18 cellular contexts compared by ENCODE assay signal in the genomic region with DNA sequence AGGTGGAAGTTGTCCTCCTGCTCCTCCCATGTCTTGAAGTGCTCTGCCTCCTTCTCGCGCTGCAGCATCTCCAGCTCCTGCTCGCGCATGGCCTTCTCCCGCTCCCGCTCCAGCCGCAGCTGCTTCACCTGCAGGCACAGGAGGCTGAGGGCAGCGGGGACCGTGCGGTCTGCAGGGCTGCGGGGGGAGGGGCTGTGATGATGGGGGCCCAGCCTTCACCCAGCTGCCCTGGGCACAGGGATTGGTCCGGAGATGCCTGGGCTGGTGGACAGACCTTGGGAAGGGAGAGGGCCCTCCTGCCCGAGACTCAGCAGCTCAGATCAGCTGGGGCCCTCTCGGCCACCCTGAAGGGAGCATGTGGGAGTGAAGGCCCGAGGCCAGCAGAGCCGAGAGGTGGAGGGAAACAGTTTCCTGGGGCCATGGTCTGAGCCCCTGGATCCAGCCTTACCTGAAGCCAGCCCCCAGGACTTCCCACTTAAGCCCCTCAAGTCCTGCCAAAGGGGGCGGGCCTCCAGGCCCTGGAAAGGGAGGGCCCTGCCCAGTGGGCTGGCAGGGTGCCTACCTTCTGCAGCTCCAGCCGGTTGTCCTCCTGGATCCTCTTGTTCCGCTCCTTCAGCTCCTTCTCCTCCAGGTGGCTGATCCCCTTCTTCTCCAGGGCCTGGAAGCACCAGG. TPM values are rescaled to one million over a fixed set of nuclear protein-coding genes. Genes with fewer than 3 reads are reported as not detected.
DNase-seq lines count a peak whose midpoint lies in the region; ATAC-seq, FAIRE-seq and TF ChIP-seq lines count a peak whose summit lies in the region.
"Had no signal": no experiment of that assay in that cellular context is flagged by ENCODE, and none has a peak within 500 bp of the region (broad histone marks: within the 10 kb centered on the region; RNA-seq: fewer than 3 reads in every experiment).

No MANE protein-coding gene starts in this region.

- dilution Hi-C loops in mammary epithelial cell (cut with HindIII; ENCODE audit: low sequenced_read_pairs) = loop anchor here (5.0 kb wide), 5 partner anchors 43 to 318 kb away; a partner anchor contains a TSS

- WGBS in GM12878 (ENCODE audit: insufficient coverage, insufficient replicate concordance, low lambda C conversion rate, missing lambda C conversion rate) = 92% methylated on average over 19 of the region's 19 CpGs
- 83% methylated on average over 16 of the region's 19 CpGs for WGBS in mammary epithelial cell (ENCODE audit: low coverage, missing lambda C conversion rate)

- TF ChIP-seq EP300 in GM12878 (IDR thresholded peaks at IDR 0.05; ENCODE audit: borderline replicate concordance in 1 of 2, control insufficient read depth in 1 of 2, low read depth in 2 of 2, low read length in 2 of 2) = no peak

- TF ChIP-seq CTCF in GM12878 (IDR thresholded peaks at IDR 0.05 in 2 of 3, conservative IDR thresholded peaks at IDR 0.05 in 1 of 3; ENCODE audit: control insufficient read depth in 2 of 3, extremely low read depth in 1 of 3, insufficient read depth in 1 of 3, low read depth in 3 of 3, low read length in 3 of 3) (no peak), mammary epithelial cell (conservative IDR thresholded peaks at IDR 0.05 in 1 of 2, IDR thresholded peaks at IDR 0.05 in 1 of 2; ENCODE audit: extremely low read depth in 1 of 2, insufficient read depth in 1 of 2, low read depth in 1 of 2, low read length in 2 of 2) (no peak)

- H3K27me3 Mint-ChIP-seq in stimulated activated naive B cell treated with anti-CD40 and anti-IgM and Interleukin-4, amounts not matched to agents 10 μg/mL and 1 μg/mL and 100 μg/mL, for 72 hours = no peaks in the 10 kb centered on the region
- H3K27me3 Mint-ChIP-seq: CD4-positive, alpha-beta memory T cell had no signal

- no peak for FAIRE-seq in GM12878 (lab: Jason Lieb, UNC)
- FAIRE-seq: GM12891, HTR-8/SVneo had no signal

- H2AFZ ChIP-seq in GM12878 (ENCODE audit: control insufficient read depth, low read depth, low read length) (no peak overlapping the region), mammary epithelial cell (ENCODE audit: low read depth, low read length) (no peak overlapping the region)

- DNase-seq in NCI-H2227 (lab: John Stamatoyannopoulos, UW; ENCODE audit: unreplicated experiment) (peak; percentile 6), NCI-H2227 treated with DMSO at 0.1 percent for 48 hours (lab: John Stamatoyannopoulos, UW) (no peak), GM12878 (ENCODE audit: low read depth, low spot score) (no peak), mammary epithelial cell (no peak)
- DNase-seq in stimulated activated naive B cell treated with anti-CD40 and anti-IgM and Interleukin-4, amounts not matched to agents 10 μg/mL and 1 μg/mL and 100 μg/mL, for 72 hours = no peak
- DNase-seq: ACHN; BE2C; CD4-positive, alpha-beta memory T cell; DMS53; GOT3; H9 had no signal

- H3K27me3 ChIP-seq in GM12878 (replicated peaks in 1 of 2; ENCODE audit: control insufficient read depth in 2 of 2, insufficient read depth in 2 of 2, low read length in 1 of 2) (no peaks in the 10 kb centered on the region), mammary epithelial cell (ENCODE audit: insufficient read depth, low read length) (no peaks in the 10 kb centered on the region)
- H3K27me3 ChIP-seq: BE2C had no signal

- POLR2A ChIA-PET in GM12878 (lab: Charles Lee) = no interaction called here

- peaks cover 28 to 38% of the 10 kb centered on the region in 2 donors for H3K4me1 Mint-ChIP-seq in stimulated activated naive B cell treated with anti-CD40 and anti-IgM and Interleukin-4, amounts not matched to agents 10 μg/mL and 1 μg/mL and 100 μg/mL, for 72 hours

- SMC1A ChIA-PET in GM12878 (lab: Charles Lee; ENCODE audit: uncharacterized antibody, unreplicated experiment) = no interaction called here

- H3K4me1 ChIP-seq in GM12878 (ENCODE audit: control insufficient read depth, insufficient read depth, low read length) (peaks cover 3% of the 10 kb centered on the region; the same call in 1 of the 2 replicates), mammary epithelial cell (ENCODE audit: insufficient read depth, low read length) (peaks cover 7% of the 10 kb centered on the region)
- H3K4me1 ChIP-seq: BE2C had no signal

- in situ Hi-C loops in GM12878 (cut with MboI) (no loop called here), mammary epithelial cell (cut with MboI; ENCODE audit: low sequenced_read_pairs in 2 of 2) (no loop called here)

- peaks cover 7% of the 10 kb centered on the region for H3K79me2 ChIP-seq in GM12878 (ENCODE audit: control insufficient read depth, insufficient read depth, low read length)
- H3K79me2 ChIP-seq in mammary epithelial cell (ENCODE audit: insufficient read depth, low read length) = peaks cover 19% of the 10 kb centered on the region

- H3K9me3 Mint-ChIP-seq in stimulated activated naive B cell treated with anti-CD40 and anti-IgM and Interleukin-4, amounts not matched to agents 10 μg/mL and 1 μg/mL and 100 μg/mL, for 72 hours = no peaks in the 10 kb centered on the region
- H3K9me3 Mint-ChIP-seq: H9 had no signal

- H3K4me3 ChIP-seq in GM12878 (no peak overlapping the region), mammary epithelial cell (replicated peaks in 1 of 3; ENCODE audit: insufficient read depth in 1 of 3, low read depth in 2 of 3, low read length in 3 of 3) (no peak overlapping the region)

- no peak overlapping the region for H3K27ac ChIP-seq in GM12878 (ENCODE audit: control insufficient read depth, insufficient read depth)
- H3K27ac ChIP-seq in mammary epithelial cell (ENCODE audit: insufficient read depth, low read depth, low read length) = no peak overlapping the region
- H3K27ac ChIP-seq: C4-2B had no signal

- H4K20me1 ChIP-seq in GM12878 (ENCODE audit: control insufficient read depth, insufficient read depth) (no peaks in the 10 kb centered on the region), mammary epithelial cell (ENCODE audit: insufficient read depth, low read length) (no peaks in the 10 kb centered on the region)

- CTCF ChIA-PET in GM12878 (lab: Yijun Ruan, JAX) = no interaction called here
- CTCF ChIA-PET in mammary epithelial cell (lab: Charles Lee; ENCODE audit: low non-redundant PET) = no interaction called here

- H3K27ac Mint-ChIP-seq in stimulated activated naive B cell treated with anti-CD40 and anti-IgM and Interleukin-4, amounts not matched to agents 10 μg/mL and 1 μg/mL and 100 μg/mL, for 72 hours = peak overlapping the region; percentile 25
- H3K27ac Mint-ChIP-seq: CD4-positive, alpha-beta memory T cell; H9 had no signal

- no peak for TF ChIP-seq RAD21 in GM12878 (IDR thresholded peaks at IDR 0.05; ENCODE audit: insufficient read depth, low read depth, low read length)

- no peak overlapping the region for H3K4me2 ChIP-seq in GM12878 (ENCODE audit: control insufficient read depth, insufficient read depth)
- no peak overlapping the region for H3K4me2 ChIP-seq in mammary epithelial cell (ENCODE audit: insufficient read depth, low read depth, low read length)

- H3K9me3 ChIP-seq in GM12878 (replicated peaks; ENCODE audit: control insufficient read depth, insufficient read depth, low read length) (no peaks in the 10 kb centered on the region), mammary epithelial cell (replicated peaks; ENCODE audit: insufficient read depth, low read length) (no peaks in the 10 kb centered on the region)
- H3K9me3 ChIP-seq: BE2C had no signal

- intact Hi-C loops in GM12878 (cut with micrococcal nuclease; ENCODE audit: unreplicated experiment) (no loop called here), mammary epithelial cell (cut with micrococcal nuclease) (loop anchor here (10.0 kb wide), 1 partner anchor 315 kb away; no protein-coding TSS in a partner anchor)

- H3K4me3 Mint-ChIP-seq in stimulated activated naive B cell treated with anti-CD40 and anti-IgM and Interleukin-4, amounts not matched to agents 10 μg/mL and 1 μg/mL and 100 μg/mL, for 72 hours = no peak overlapping the region
- H3K4me3 Mint-ChIP-seq: CD4-positive, alpha-beta memory T cell; H9 had no signal

- H3K36me3 Mint-ChIP-seq in stimulated activated naive B cell treated with anti-CD40 and anti-IgM and Interleukin-4, amounts not matched to agents 10 μg/mL and 1 μg/mL and 100 μg/mL, for 72 hours = peaks cover 27 to 56% of the 10 kb centered on the region in 2 donors

- H3K9ac ChIP-seq in GM12878 (ENCODE audit: control insufficient read depth, insufficient read depth, low read length) = no peak overlapping the region
- H3K9ac ChIP-seq in mammary epithelial cell (ENCODE audit: insufficient read depth, low read length) = no peak overlapping the region

- BruUV-seq in GM12878 (replicated peaks; lab: Mats Ljungman, UMichigan) (no TSS peak), mammary epithelial cell (replicated peaks; lab: Mats Ljungman, UMichigan) (no TSS peak)

- no peak for ATAC-seq in GM18505 (IDR thresholded peaks at IDR 0.05; ENCODE audit: unreplicated experiment)
- ATAC-seq in GM12878 = no peak
- no peak for ATAC-seq in stimulated activated naive B cell treated with anti-CD40 and anti-IgM and Interleukin-4, amounts not matched to agents 10 μg/mL and 1 μg/mL and 100 μg/mL, for 72 hours (replicated peaks)
- no peak for ATAC-seq in HG03457 (IDR thresholded peaks at IDR 0.05; ENCODE audit: unreplicated experiment)

- TF ChIP-seq POLR2A in GM18505 (IDR thresholded peaks at IDR 0.05; ENCODE audit: borderline replicate concordance, extremely low read depth, insufficient read depth, insufficient read length) (peak; percentile 1), GM12878 (IDR thresholded peaks at IDR 0.05; ENCODE audit: low read depth, low read length) (peak; percentile 27; the same call in 1 of the 2 replicates)

- H3K36me3 ChIP-seq in GM12878 (ENCODE audit: control insufficient read depth in 2 of 2, insufficient read depth in 2 of 2, low read length in 1 of 2) (peaks cover 0 to 11% of the 10 kb centered on the region in 2 experiments; a peak in 3 of 4 replicates), mammary epithelial cell (ENCODE audit: insufficient read depth, low read length) (no peaks in the 10 kb centered on the region)

- RAD21 ChIA-PET in GM12878 (lab: Charles Lee; ENCODE audit: unreplicated experiment) = no interaction called here

RNA-seq across cellular contexts. Expression of a gene that starts 6.3 kb away (rescaled TPM):
- 20.6 and 28.4 TPM in 2 replicates for total RNA-seq in GM12878 (2013; cell fraction: nucleolus; rRNA removed)
- total RNA-seq in GM12878 (2014; rRNA removed) = 26.4 and 29.5 TPM in 2 replicates
- total RNA-seq in GM12878 (2014; rRNA removed; fragmentation: Illumina TruSeq; extraction: Trizol) = 9.3 and 12.5 TPM in 2 replicates
- 28.9 and 31.4 TPM in 2 replicates for total RNA-seq in GM12878 (2021)
- 7.6 TPM for polyA plus RNA-seq in GM12878 (2011; ENCODE audit: low read depth)
- polyA plus RNA-seq in GM12878 (2011; rRNA removed) = 5.3 and 12.6 TPM in 2 replicates
- 15.0 and 22.8 TPM in 2 replicates for polyA plus RNA-seq in GM12878 (2011; cell fraction: cytosol; rRNA removed)
- polyA plus RNA-seq in GM12878 (2011; cell fraction: nucleus; rRNA removed) = 43.1 and 62.5 TPM in 2 replicates
- 13.5 and 14.9 TPM in 2 replicates for polyA plus RNA-seq in GM12878 (2012)
- 1.9 and 4.7 TPM in 2 replicates for polyA plus RNA-seq in GM12878 (2014; fragmentation: Illumina TruSeq; extraction: Trizol)
- 1 to 10 TPM in 1 of 2 experiments, under 1 TPM in 1; 0.40 to 1.4 TPM for polyA plus RNA-seq in GM12878 (2014; fragmentation: Nextera tagmentation; extraction: Ambion mirVana)
- 25.8 and 32.6 TPM in 2 replicates for polyA plus RNA-seq in GM12878 (2014; rRNA removed)
- polyA plus RNA-seq in GM12878 (2016; fragmentation: Nextera tagmentation; extraction: Ambion mirVana) = 10 to 100 TPM; 11.7 to 14.6 TPM
- polyA minus RNA-seq in GM12878 (2011; rRNA and poly(A)+ RNA removed) = 6.9 and 11.5 TPM in 2 replicates
- 4.9 and 7.6 TPM in 2 replicates for polyA minus RNA-seq in GM12878 (2011; cell fraction: cytosol; rRNA and poly(A)+ RNA removed)
- 5.2 and 10.4 TPM in 2 replicates for polyA minus RNA-seq in GM12878 (2011; cell fraction: nucleus; rRNA and poly(A)+ RNA removed)
- 10 to 100 TPM; 16.0 to 26.5 TPM for total RNA-seq in mammary epithelial cell
- 14.4 TPM for polyA plus RNA-seq in mammary epithelial cell
- 11.2 TPM for polyA minus RNA-seq in mammary epithelial cell

RNA-seq across cellular contexts. Expression of a gene that starts 13.6 kb away (rescaled TPM):
- total RNA-seq in GM12878 (2013; cell fraction: nucleolus; rRNA removed) = 0.34 and 1.2 TPM in 2 replicates
- total RNA-seq in GM12878 (2014; rRNA removed) = not detected in 2 replicates
- not detected in 2 replicates for total RNA-seq in GM12878 (2014; rRNA removed; fragmentation: Illumina TruSeq; extraction: Trizol)
- total RNA-seq in GM12878 (2021) = not detected in 2 replicates
- polyA plus RNA-seq in GM12878 (2011; ENCODE audit: low read depth) = not detected
- 0.03 TPM in 1 of 2 replicates, not detected in the other for polyA plus RNA-seq in GM12878 (2011; rRNA removed)
- 0.05 and 0.06 TPM in 2 replicates for polyA plus RNA-seq in GM12878 (2011; cell fraction: cytosol; rRNA removed)
- 0.12 and 0.13 TPM in 2 replicates for polyA plus RNA-seq in GM12878 (2011; cell fraction: nucleus; rRNA removed)
- polyA plus RNA-seq in GM12878 (2012) = 0.10 and 0.14 TPM in 2 replicates
- 0.03 TPM in 1 of 2 replicates, not detected in the other for polyA plus RNA-seq in GM12878 (2014; fragmentation: Illumina TruSeq; extraction: Trizol)
- polyA plus RNA-seq in GM12878 (2014; fragmentation: Nextera tagmentation; extraction: Ambion mirVana) = not detected
- polyA plus RNA-seq in GM12878 (2014; rRNA removed) = 0.10 TPM in 1 of 2 replicates, not detected in the other
- polyA plus RNA-seq in GM12878 (2016; fragmentation: Nextera tagmentation; extraction: Ambion mirVana) = not detected
- polyA minus RNA-seq in GM12878 (2011; rRNA and poly(A)+ RNA removed) = not detected in 2 replicates
- not detected in 2 replicates for polyA minus RNA-seq in GM12878 (2011; cell fraction: cytosol; rRNA and poly(A)+ RNA removed)
- not detected in 2 replicates for polyA minus RNA-seq in GM12878 (2011; cell fraction: nucleus; rRNA and poly(A)+ RNA removed)
- under 1 TPM in 1 of 2 donors, not detected in 1; 0.17 TPM for total RNA-seq in mammary epithelial cell
- polyA plus RNA-seq in mammary epithelial cell = 0.07 TPM
- polyA minus RNA-seq in mammary epithelial cell = not detected
- total RNA-seq: Daoy had no signal

RNA-seq across cellular contexts. Expression of a gene that starts 35.0 kb away (rescaled TPM):
- total RNA-seq in GM12878 (2013; cell fraction: nucleolus; rRNA removed) = not detected in 2 replicates
- total RNA-seq in GM12878 (2014; rRNA removed) (not detected in 2 replicates), GM12878 (2014; rRNA removed; fragmentation: Illumina TruSeq; extraction: Trizol) (not detected in 2 replicates), GM12878 (2021) (not detected in 2 replicates), mammary epithelial cell (not detected)
- polyA plus RNA-seq in GM12878 (2011; ENCODE audit: low read depth) = 0.07 TPM
- polyA plus RNA-seq in GM12878 (2011; rRNA removed) (not detected in 2 replicates), GM12878 (2014; fragmentation: Illumina TruSeq; extraction: Trizol) (not detected in 2 replicates), GM12878 (2014; fragmentation: Nextera tagmentation; extraction: Ambion mirVana) (not detected), GM12878 (2014; rRNA removed) (not detected in 2 replicates), GM12878 (2016; fragmentation: Nextera tagmentation; extraction: Ambion mirVana) (not detected), mammary epithelial cell (0.01 TPM)
- not detected in 2 replicates for polyA plus RNA-seq in GM12878 (2011; cell fraction: cytosol; rRNA removed)
- polyA plus RNA-seq in GM12878 (2011; cell fraction: nucleus; rRNA removed) = not detected in 2 replicates
- 0.08 and 0.13 TPM in 2 replicates for polyA plus RNA-seq in GM12878 (2012)
- not detected in 2 replicates for polyA minus RNA-seq in GM12878 (2011; rRNA and poly(A)+ RNA removed)
- not detected in 2 replicates for polyA minus RNA-seq in GM12878 (2011; cell fraction: cytosol; rRNA and poly(A)+ RNA removed)
- polyA minus RNA-seq in GM12878 (2011; cell fraction: nucleus; rRNA and poly(A)+ RNA removed) = not detected in 2 replicates
- polyA minus RNA-seq in mammary epithelial cell = not detected
- total RNA-seq: A172, Daoy had no signal

RNA-seq across cellular contexts. Expression of a gene that starts 47.5 kb away (rescaled TPM):
- 16.4 and 20.5 TPM in 2 replicates for total RNA-seq in GM12878 (2013; cell fraction: nucleolus; rRNA removed)
- total RNA-seq in GM12878 (2014; rRNA removed) (62.9 and 68.5 TPM in 2 replicates), GM12878 (2014; rRNA removed; fragmentation: Illumina TruSeq; extraction: Trizol) (21.8 and 22.5 TPM in 2 replicates), GM12878 (2021) (80.9 and 86.4 TPM in 2 replicates), mammary epithelial cell (100 to 1,000 TPM in 1 of 2 donors, 10 to 100 TPM in 1; 95.7 to 162 TPM)
- 20.6 TPM for polyA plus RNA-seq in GM12878 (2011; ENCODE audit: low read depth)
- polyA plus RNA-seq in GM12878 (2011; rRNA removed) (22.7 and 30.4 TPM in 2 replicates), GM12878 (2014; fragmentation: Illumina TruSeq; extraction: Trizol) (7.8 and 12.9 TPM in 2 replicates), GM12878 (2014; fragmentation: Nextera tagmentation; extraction: Ambion mirVana) (1 to 10 TPM in 1 of 2 experiments, under 1 TPM in 1; 0.37 to 1.8 TPM), GM12878 (2014; rRNA removed) (92.7 and 104 TPM in 2 replicates), GM12878 (2016; fragmentation: Nextera tagmentation; extraction: Ambion mirVana) (10 to 100 TPM; 63.6 to 69.1 TPM), mammary epithelial cell (51.6 TPM)
- 33.5 and 57.7 TPM in 2 replicates for polyA plus RNA-seq in GM12878 (2011; cell fraction: cytosol; rRNA removed)
- 106 and 137 TPM in 2 replicates for polyA plus RNA-seq in GM12878 (2011; cell fraction: nucleus; rRNA removed)
- polyA plus RNA-seq in GM12878 (2012) = 52.1 and 53.5 TPM in 2 replicates
- 4.9 and 10.6 TPM in 2 replicates for polyA minus RNA-seq in GM12878 (2011; rRNA and poly(A)+ RNA removed)
- polyA minus RNA-seq in GM12878 (2011; cell fraction: cytosol; rRNA and poly(A)+ RNA removed) = 21.8 and 28.1 TPM in 2 replicates
- polyA minus RNA-seq in GM12878 (2011; cell fraction: nucleus; rRNA and poly(A)+ RNA removed) = 8.1 and 14.1 TPM in 2 replicates
- polyA minus RNA-seq in mammary epithelial cell = 13.5 TPM
